ENCODE assay signal across 18 cellular contexts in the genomic region with DNA sequence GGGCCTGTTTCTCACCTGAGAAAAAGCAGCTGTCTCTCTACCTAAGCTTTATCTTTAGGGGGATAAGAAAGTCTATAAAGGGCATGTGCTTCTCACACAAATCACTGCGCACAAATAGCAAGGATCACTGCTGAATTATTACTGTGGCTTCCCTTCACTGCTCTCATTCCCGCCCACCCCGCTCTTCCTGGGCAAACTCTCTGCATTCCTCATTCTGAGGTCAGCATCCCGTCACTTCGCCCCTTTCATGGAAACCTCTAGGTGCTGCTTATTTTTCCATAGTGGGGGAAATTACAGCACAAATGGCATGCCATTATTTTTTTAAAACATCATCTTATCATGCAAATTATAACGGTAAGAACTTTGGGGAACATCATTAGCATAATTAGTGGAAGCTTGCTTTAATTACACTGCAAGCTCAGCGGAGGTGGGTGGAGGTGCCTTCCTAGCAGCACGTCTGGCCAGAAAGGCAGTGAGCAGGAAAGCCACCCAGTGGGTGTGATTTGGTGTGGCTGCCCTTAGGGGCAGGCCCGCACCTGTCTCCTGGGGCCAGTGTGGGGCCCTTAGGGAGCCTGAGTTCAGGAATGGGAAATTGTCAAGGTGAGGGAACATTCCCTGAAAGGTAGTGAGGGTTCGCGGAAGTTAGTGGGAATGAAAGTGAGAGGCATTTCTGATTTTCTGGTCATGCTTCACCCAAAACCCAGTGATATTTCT.
A peak's percentile ranks its signal among the peaks of the same experiment; 100 is the strongest.
DNase-seq lines count a peak whose midpoint lies in the region; ATAC-seq, FAIRE-seq and TF ChIP-seq lines count a peak whose summit lies in the region.
"Had no signal": no experiment of that assay in that cellular context is flagged by ENCODE, and none has a peak within 500 bp of the region (broad histone marks: within the 10 kb centered on the region; RNA-seq: fewer than 3 reads in every experiment).

No MANE protein-coding gene starts in this region.

- peaks cover 0 to 2% of the 10 kb centered on the region in 2 donors for H3K9me3 ChIP-seq in stomach smooth muscle (ENCODE audit: control insufficient read depth in 2 of 2, low read length in 2 of 2)
- H3K9me3 ChIP-seq in CD4-positive, alpha-beta T cell (ENCODE audit: control insufficient read depth, low read length), result no peaks in the 10 kb centered on the region
- H3K9me3 ChIP-seq in small intestine (ENCODE audit: control insufficient read depth, low read depth), result no peaks in the 10 kb centered on the region
- H3K9me3 ChIP-seq: colonic mucosa had no signal

- DNase-seq in H7, result peak; percentile 66
- DNase-seq in astrocyte of the hippocampus (ENCODE audit: low read depth, low spot score), result peak; percentile 92
- DNase-seq in iPS-NIHi11 (ENCODE audit: low spot score), result peak; percentile 57
- DNase-seq in CD4-positive, alpha-beta T cell, result no peak
- DNase-seq in GM20000 (ENCODE audit: low spot score), result no peak
- no peak for DNase-seq in small intestine
- DNase-seq in NCI-H2196 (lab: John Stamatoyannopoulos, UW; ENCODE audit: unreplicated experiment), result no peak
- DNase-seq: activated T-cell treated with anti-CD3 and anti-CD28 coated beads, Interleukin-2, amount 50 U/mL, for 72 hours; Calu3; colonic mucosa; MM.1S; NCI-H446 treated with DMSO at 0.1 percent for 48 hours had no signal

- no peak overlapping the region for H3K4me3 Mint-ChIP-seq in CD4-positive, alpha-beta T cell
- H3K4me3 Mint-ChIP-seq: activated T-cell treated with anti-CD3 and anti-CD28 coated beads, Interleukin-2, amount 50 U/mL, for 72 hours had no signal

- H3K4me3 ChIP-seq in H7 (ENCODE audit: insufficient read depth, low read depth, low read length), result no peak overlapping the region
- H3K4me3 ChIP-seq in stomach smooth muscle (ENCODE audit: low read length in 2 of 2), result peak overlapping the region in 1 of 2 donors; percentile 8
- H3K4me3 ChIP-seq in small intestine (ENCODE audit: low read depth in 1 of 2, low read length in 2 of 2), result no peak overlapping the region
- H3K4me3 ChIP-seq: colonic mucosa, skin epidermis had no signal

- peak overlapping the region in 1 of 2 donors; percentile 52 for H3K9ac ChIP-seq in stomach smooth muscle (ENCODE audit: low read length in 2 of 2)

- H3K9me3 Mint-ChIP-seq in CD4-positive, alpha-beta T cell, result no peaks in the 10 kb centered on the region
- H3K9me3 Mint-ChIP-seq: activated T-cell treated with anti-CD3 and anti-CD28 coated beads, Interleukin-2, amount 50 U/mL, for 72 hours had no signal

- no peak overlapping the region for H3K27ac Mint-ChIP-seq in CD4-positive, alpha-beta T cell
- H3K27ac Mint-ChIP-seq: activated T-cell treated with anti-CD3 and anti-CD28 coated beads, Interleukin-2, amount 50 U/mL, for 72 hours had no signal

- H3K4me1 ChIP-seq in stomach smooth muscle (ENCODE audit: control insufficient read depth, insufficient read depth, low read length) (peaks cover 32% of the 10 kb centered on the region), small intestine (ENCODE audit: control insufficient read depth in 2 of 2, insufficient read depth in 1 of 2, low read depth in 1 of 2, low read length in 1 of 2) (no peaks in the 10 kb centered on the region)
- H3K4me1 ChIP-seq: colonic mucosa had no signal

- H3K36me3 ChIP-seq in H7 (replicated peaks; ENCODE audit: control insufficient read depth, insufficient read depth, low read length) (no peaks in the 10 kb centered on the region; the same call in 1 of the 2 replicates), stomach smooth muscle (ENCODE audit: control insufficient read depth in 2 of 2, insufficient read depth in 2 of 2, low read length in 2 of 2) (no peaks in the 10 kb centered on the region), small intestine (ENCODE audit: control insufficient read depth in 2 of 2, insufficient read depth in 2 of 2, low read length in 2 of 2) (no peaks in the 10 kb centered on the region)
- H3K36me3 ChIP-seq: colonic mucosa had no signal

- intact Hi-C loops in CD4-positive, alpha-beta T cell (cut with DNase I, micrococcal nuclease), result no loop called here

- POLR2A ChIA-PET in CD4-positive, alpha-beta T cell (lab: Charles Lee), result no interaction called here

- H3K27ac ChIP-seq in stomach smooth muscle (ENCODE audit: low read length), result peak overlapping the region; percentile 55
- H3K27ac ChIP-seq in CD4-positive, alpha-beta T cell (ENCODE audit: low read depth, low read length), result no peak overlapping the region
- no peak overlapping the region for H3K27ac ChIP-seq in small intestine (ENCODE audit: low read depth in 1 of 2, low read length in 1 of 2)
- H3K27ac ChIP-seq: colonic mucosa, RWPE1, VCaP had no signal

- no peak for FAIRE-seq in small intestine (lab: Jason Lieb, UNC)
- FAIRE-seq: GM12892 had no signal

- no peaks in the 10 kb centered on the region for H3K36me3 Mint-ChIP-seq in CD4-positive, alpha-beta T cell (ENCODE audit: low read depth)

- no peaks in the 10 kb centered on the region for H3K4me1 Mint-ChIP-seq in CD4-positive, alpha-beta T cell (ENCODE audit: low read depth)

- 66 to 70% (median 70%) methylated on average over 11 of the region's 11 CpGs for WGBS in small intestine, 3 donors

- TF ChIP-seq CTCF in CD4-positive, alpha-beta T cell (IDR thresholded peaks at IDR 0.05), result no peak
- no peak for TF ChIP-seq CTCF in GM20000 (IDR thresholded peaks at IDR 0.05; ENCODE audit: extremely low read depth, missing control alignments)

- no peak for ATAC-seq in CD4-positive, alpha-beta T cell (ENCODE audit: poor library complexity)
- ATAC-seq: activated T-cell treated with anti-CD3 and anti-CD28 coated beads, Interleukin-2, amount 50 U/mL, for 72 hours; HCT116 had no signal

- no peaks in the 10 kb centered on the region; the same call in 1 of the 2 replicates for H3K27me3 ChIP-seq in H7 (ENCODE audit: control insufficient read depth, insufficient read depth, low read length)
- no peaks in the 10 kb centered on the region for H3K27me3 ChIP-seq in stomach smooth muscle (ENCODE audit: control insufficient read depth in 1 of 2, insufficient read depth in 2 of 2, low read length in 2 of 2)
- no peaks in the 10 kb centered on the region for H3K27me3 ChIP-seq in CD4-positive, alpha-beta T cell (ENCODE audit: control insufficient read depth, insufficient read depth, low read length)
- no peaks in the 10 kb centered on the region for H3K27me3 ChIP-seq in small intestine (ENCODE audit: control insufficient read depth in 2 of 2, insufficient read depth in 2 of 2, low read length in 2 of 2)
- H3K27me3 ChIP-seq: colonic mucosa had no signal

- CTCF ChIA-PET in CD4-positive, alpha-beta T cell (lab: Charles Lee), result no interaction called here

- H3K27me3 Mint-ChIP-seq in CD4-positive, alpha-beta T cell, result no peaks in the 10 kb centered on the region

Comparison
In these comparisons a context has a peak if more than half of its experiments do, and no peak if none do; other contexts are left out.
1. DNase-seq: peak in H7 (single experiment), astrocyte of the hippocampus (single experiment) and iPS-NIHi11 (single experiment); none in CD4-positive, alpha-beta T cell (0 of 10), GM20000 (single experiment), small intestine (single experiment) and NCI-H2196 (single experiment).